Comparison of ENCODE assay signal across 8 cellular contexts in genomic region chr1:36396359-36396758, GRCh38. TPM values are rescaled to one million over a fixed set of nuclear protein-coding genes. Genes with fewer than 3 reads are reported as not detected.
DNase-seq lines count a peak whose midpoint lies in the region; ATAC-seq and TF ChIP-seq lines count a peak whose summit lies in the region.
"Had no signal": no experiment of that assay in that cellular context is flagged by ENCODE, and none has a peak within 500 bp of the region (broad histone marks: within the 10 kb centered on the region; RNA-seq: fewer than 3 reads in every experiment).

No MANE protein-coding gene starts in this region.

- H3K4me1 ChIP-seq in DND-41 (ENCODE audit: insufficient read depth, low read length) (peaks cover 27% of the 10 kb centered on the region), OCI-LY1 (ENCODE audit: insufficient read depth, low read length, severe bottlenecking) (peaks cover 59% of the 10 kb centered on the region), endodermal cell (ENCODE audit: control insufficient read depth, insufficient read depth, low read length) (no peaks in the 10 kb centered on the region), sigmoid colon (peaks cover 0 to 29% (median 15%) of the 10 kb centered on the region in 4 donors)

- TF ChIP-seq CTCF in DND-41 (IDR thresholded peaks at IDR 0.05; ENCODE audit: borderline replicate concordance, extremely low read depth, low read length, poor library complexity, severe bottlenecking) (no peak), OCI-LY1 (IDR thresholded peaks at IDR 0.05; ENCODE audit: low read length) (no peak), endodermal cell (conservative IDR thresholded peaks at IDR 0.05) (no peak), sigmoid colon (IDR thresholded peaks at IDR 0.05) (no peak)

- peaks cover 14% of the 10 kb centered on the region for H3K4me1 Mint-ChIP-seq in endodermal cell

- H3K4me3 ChIP-seq in DND-41 (ENCODE audit: low read depth in 1 of 2, low read length in 2 of 2): peak overlapping the region in 1 of 2 experiments; percentile 97; a peak in 2 of 4 replicates
- peak overlapping the region; percentile 77 for H3K4me3 ChIP-seq in OCI-LY1 (ENCODE audit: low read depth, low read length, poor library complexity, severe bottlenecking)
- H3K4me3 ChIP-seq in endodermal cell (ENCODE audit: low read length): peak overlapping the region; percentile 100
- peak overlapping the region in 1 of 4 donors; percentile 90 for H3K4me3 ChIP-seq in sigmoid colon

- no peak for TF ChIP-seq POLR2A in sigmoid colon (IDR thresholded peaks at IDR 0.05)

- no peaks in the 10 kb centered on the region for H3K9me3 Mint-ChIP-seq in endodermal cell

- H3K79me2 ChIP-seq in DND-41 (ENCODE audit: insufficient read depth, low read length) (peaks cover 35% of the 10 kb centered on the region), OCI-LY1 (ENCODE audit: insufficient read depth, low read length) (no peaks in the 10 kb centered on the region)

- H3K4me2 ChIP-seq in DND-41 (ENCODE audit: insufficient read depth, low read length) (peak overlapping the region; percentile 90), OCI-LY1 (ENCODE audit: low read length) (peak overlapping the region; percentile 61)

- DNase-seq in DND-41: no peak
- no peak for DNase-seq in endodermal cell
- no peak for DNase-seq in sigmoid colon
- DNase-seq in SHP77 (lab: John Stamatoyannopoulos, UW): no peak
- DNase-seq: activated gamma-delta T cell treated with Interleukin-2 at 50 U/mL for 16 hours had no signal

- H3K27me3 ChIP-seq in DND-41 (ENCODE audit: insufficient read depth, low read length, poor library complexity) (no peaks in the 10 kb centered on the region), OCI-LY1 (ENCODE audit: insufficient read depth, low read length) (no peaks in the 10 kb centered on the region), endodermal cell (ENCODE audit: control insufficient read depth, insufficient read depth, low read length, poor library complexity, severe bottlenecking) (no peaks in the 10 kb centered on the region), sigmoid colon (no peaks in the 10 kb centered on the region)

- no peaks in the 10 kb centered on the region for H3K9me3 ChIP-seq in DND-41 (ENCODE audit: insufficient read depth, low read length, severe bottlenecking)
- peaks cover 8% of the 10 kb centered on the region; the same call in 1 of the 2 replicates for H3K9me3 ChIP-seq in OCI-LY1 (ENCODE audit: low read length)
- H3K9me3 ChIP-seq in endodermal cell (ENCODE audit: control insufficient read depth, low read length): no peaks in the 10 kb centered on the region
- H3K9me3 ChIP-seq in sigmoid colon: no peaks in the 10 kb centered on the region

- H3K36me3 ChIP-seq in DND-41 (ENCODE audit: insufficient read depth, low read length): peaks cover 33% of the 10 kb centered on the region
- peaks cover 26% of the 10 kb centered on the region for H3K36me3 ChIP-seq in OCI-LY1 (ENCODE audit: insufficient read depth, low read length)
- peaks cover 28% of the 10 kb centered on the region for H3K36me3 ChIP-seq in endodermal cell (ENCODE audit: control insufficient read depth, insufficient read depth, low read length)
- peaks cover 5 to 27% (median 20%) of the 10 kb centered on the region in 4 donors for H3K36me3 ChIP-seq in sigmoid colon

- peaks cover 8% of the 10 kb centered on the region; the same call in 1 of the 2 replicates for H4K20me1 ChIP-seq in DND-41 (ENCODE audit: insufficient read depth, low read length)
- no peaks in the 10 kb centered on the region for H4K20me1 ChIP-seq in OCI-LY1 (ENCODE audit: insufficient read depth, low read length)

- 0 out of 2 replicates have a peak, but pooled peaks cover 5% of the 10 kb centered on the region for H3F3A ChIP-seq in OCI-LY1 (ENCODE audit: insufficient read depth, low read length)

- no peaks in the 10 kb centered on the region for H3K9me2 ChIP-seq in OCI-LY1 (ENCODE audit: low read depth, low read length)

- H3K9ac ChIP-seq in DND-41 (ENCODE audit: low read depth, low read length): peak overlapping the region; percentile 82
- H3K9ac ChIP-seq in OCI-LY1 (ENCODE audit: low read length): peak overlapping the region; percentile 82
- H3K9ac ChIP-seq in endodermal cell (ENCODE audit: extremely low read depth, low read length, poor library complexity, severe bottlenecking): no peak overlapping the region

- H2AFZ ChIP-seq in DND-41 (ENCODE audit: low read depth, low read length) (no peak overlapping the region), OCI-LY1 (ENCODE audit: low read length) (no peak overlapping the region)

- peaks cover 24% of the 10 kb centered on the region for H3K36me3 Mint-ChIP-seq in endodermal cell (ENCODE audit: low read depth)

- 0 out of 2 replicates have a peak overlapping the region, but pooled peaks have one; percentile 11 for H3K27ac ChIP-seq in DND-41 (ENCODE audit: low read length)
- peak overlapping the region; percentile 61 for H3K27ac ChIP-seq in OCI-LY1 (ENCODE audit: low read depth, low read length, poor library complexity, severe bottlenecking)
- no peak overlapping the region for H3K27ac ChIP-seq in endodermal cell (ENCODE audit: low read depth, low read length)
- H3K27ac ChIP-seq in sigmoid colon: peak overlapping the region; percentile 92 to 98 (median 98)

- peak overlapping the region; percentile 83 for H3K4me3 Mint-ChIP-seq in endodermal cell

- no peak overlapping the region for H3K27ac Mint-ChIP-seq in endodermal cell

- TF ChIP-seq EP300 in sigmoid colon (IDR thresholded peaks at IDR 0.05): no peak

- intact Hi-C loops in sigmoid colon (cut with DNase I): no loop called here

- ATAC-seq in DND-41 (ENCODE audit: insufficient read depth, low read depth) (no peak), HG03095 (IDR thresholded peaks at IDR 0.05; ENCODE audit: unreplicated experiment) (no peak), GM18870 (IDR thresholded peaks at IDR 0.05; ENCODE audit: unreplicated experiment) (no peak)

- no peaks in the 10 kb centered on the region for H3K27me3 Mint-ChIP-seq in endodermal cell (ENCODE audit: insufficient read depth)

- WGBS in endodermal cell (ENCODE audit: insufficient coverage in 1 of 2, insufficient read length in 1 of 2), 2 experiments: 92 to 93% methylated on average over 6 of the region's 6 CpGs
- 80 to 84% methylated on average over 6 of the region's 6 CpGs for WGBS in sigmoid colon, 2 donors

RNA-seq across cellular contexts. Expression of gene LSM10, which starts 1.3 kb away (rescaled TPM):
- total RNA-seq in endodermal cell: 10 to 100 TPM; 37.5 to 45.6 TPM
- polyA plus RNA-seq in endodermal cell (2013, experiment 1 of 2): 31.2 TPM
- polyA plus RNA-seq in endodermal cell (2013, experiment 2 of 2): 32.0 TPM
- total RNA-seq in sigmoid colon: 100 to 1,000 TPM in 2 of 4 donors, 10 to 100 TPM in 2; 56.6 to 114 (median 90.0) TPM
- polyA plus RNA-seq in sigmoid colon: 10 to 100 TPM; 50.5 to 51.3 (median 50.9) TPM

RNA-seq across cellular contexts. Expression of gene STK40, which starts 10.6 kb away (rescaled TPM):
- total RNA-seq in endodermal cell (10 to 100 TPM; 19.4 to 32.4 TPM), sigmoid colon (10 to 100 TPM; 37.1 to 49.4 (median 43.5) TPM)
- 39.4 TPM for polyA plus RNA-seq in endodermal cell (2013, experiment 1 of 2)
- polyA plus RNA-seq in endodermal cell (2013, experiment 2 of 2): 38.5 TPM
- 10 to 100 TPM; 27.6 to 55.6 (median 40.7) TPM for polyA plus RNA-seq in sigmoid colon

RNA-seq across cellular contexts. Expression of gene OSCP1, which starts 53.9 kb away (rescaled TPM):
- 10 to 100 TPM in 1 of 2 donors, 1 to 10 TPM in 1; 9.6 to 10.5 TPM for total RNA-seq in endodermal cell
- polyA plus RNA-seq in endodermal cell (2013, experiment 1 of 2): 11.8 TPM
- polyA plus RNA-seq in endodermal cell (2013, experiment 2 of 2): 11.6 TPM
- total RNA-seq in sigmoid colon: 10 to 100 TPM; 10.2 to 15.3 (median 10.7) TPM
- polyA plus RNA-seq in sigmoid colon: 1 to 10 TPM in 2 of 3 donors, not detected in 1; 1.8 to 3.7 TPM
